34 cellular contexts compared by ENCODE assay signal in the genomic region with DNA sequence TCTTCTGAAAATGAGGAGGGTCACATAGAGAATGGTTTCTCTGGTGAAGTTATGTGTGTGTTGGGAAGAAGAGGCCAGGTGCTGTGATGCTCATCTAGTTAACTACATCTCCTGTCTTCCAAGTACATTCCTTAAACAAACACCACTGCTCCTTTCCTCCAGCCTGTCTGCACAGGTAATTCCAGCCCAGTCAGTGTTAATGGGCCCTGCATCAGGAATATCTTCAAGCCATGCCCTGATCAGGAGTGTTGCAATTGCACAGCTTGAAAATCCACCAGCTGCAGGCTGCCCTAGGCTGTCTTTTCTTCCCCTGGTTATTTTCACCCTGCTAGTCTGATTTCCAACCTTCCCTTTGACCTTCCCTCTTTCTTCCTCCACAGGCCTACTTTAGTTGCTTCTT. TPM values are rescaled to one million over a fixed set of nuclear protein-coding genes. Genes with fewer than 3 reads are reported as not detected.
"Had no signal": no experiment of that assay in that cellular context is flagged by ENCODE, and none has a peak within 500 bp of the region (broad histone marks: within the 10 kb centered on the region; RNA-seq: fewer than 3 reads in every experiment).

No MANE protein-coding gene starts in this region.

- DNase-seq: activated CD4-positive, alpha-beta memory T cell treated with anti-CD3 and anti-CD28 coated beads for 36 hours; activated CD4-positive, alpha-beta T cell treated with anti-CD3 and anti-CD28 coated beads, Interleukin-2, amount 10 ng/mL, durations not matched to agents 24 days and 14 days; activated CD4-positive, CD25-positive, alpha-beta regulatory T cell treated with anti-CD3 and anti-CD28 coated beads, Interleukin-2, amount 50 U/mL, for 72 hours; activated CD8-positive, alpha-beta memory T cell treated with anti-CD3 and anti-CD28 coated beads, Interleukin-2, amount 50 U/mL, for 48 hours; activated T-cell treated with anti-CD3 and anti-CD28 coated beads, Interleukin-2, amount 50 U/mL, for 4 hours; cerebellar nuclear complex; colonic mucosa; gastrocnemius medialis; glutamatergic neuron; left cardiac atrium; left ventricle myocardium superior; naive thymus-derived CD8-positive, alpha-beta T cell; occipital lobe; psoas muscle; sigmoid colon; small intestine; stimulated activated CD4-positive, alpha-beta T cell treated with anti-CD3 and anti-CD28 coated beads, Interleukin-4, amount 100 ng/mL, for 24 hours; stimulated activated naive CD8-positive, alpha-beta T cell treated with anti-CD3 and anti-CD28 coated beads, Interleukin-15, amount 100 ng/mL, for 72 hours; substantia nigra; T-helper 9 cell; upper lobe of left lung; WERI-Rb-1 had no signal

- H3K4me1 ChIP-seq: colonic mucosa, gastrocnemius medialis, parathyroid adenoma, psoas muscle, sigmoid colon, vagina had no signal

- ATAC-seq: activated naive CD4-positive, alpha-beta T cell treated with anti-CD3 and anti-CD28 coated beads, Interleukin-2, amount 50 U/mL, for 72 hours; activated T-cell treated with anti-CD3 and anti-CD28 coated beads, Interleukin-2, amount 50 U/mL, for 4 hours; gastrocnemius medialis; left cardiac atrium; left ventricle myocardium superior; naive thymus-derived CD8-positive, alpha-beta T cell; psoas muscle; stimulated activated memory B cell treated with anti-CD40 and anti-IgM and Interleukin-4, amounts not matched to agents 10 μg/mL and 1 μg/mL and 100 μg/mL, for 72 hours; stimulated activated naive CD8-positive, alpha-beta T cell treated with anti-CD3 and anti-CD28 coated beads, Interleukin-15, amount 100 ng/mL, for 72 hours had no signal

- FAIRE-seq: keratinocyte, small intestine, TTC549 had no signal

- H2AFZ ChIP-seq: hepatocyte, parathyroid adenoma had no signal

- H3K36me3 ChIP-seq: cardiac muscle cell, colonic mucosa, gastrocnemius medialis, sigmoid colon, vagina, WERI-Rb-1 had no signal

- H3K9ac ChIP-seq: parathyroid adenoma had no signal

- H3K4me3 ChIP-seq: cardiac muscle cell, colonic mucosa, gastrocnemius medialis, hepatocyte, psoas muscle, sigmoid colon, upper lobe of left lung, vagina had no signal

- H3K27ac ChIP-seq: cardiac muscle cell, colonic mucosa, epithelial cell of prostate, gastrocnemius medialis, hepatocyte, parathyroid adenoma, psoas muscle, sigmoid colon, upper lobe of left lung, vagina, WERI-Rb-1 had no signal

- H3K79me2 ChIP-seq: hepatocyte, parathyroid adenoma had no signal

- H3K4me2 ChIP-seq: hepatocyte had no signal

- H3K9me3 ChIP-seq: colonic mucosa, gastrocnemius medialis, psoas muscle, sigmoid colon, upper lobe of left lung, vagina had no signal

- H3K27me3 ChIP-seq: cardiac muscle cell, colonic mucosa, gastrocnemius medialis, hepatocyte, sigmoid colon, upper lobe of left lung, vagina had no signal

RNA-seq across cellular contexts. Expression of a gene that starts 41.9 kb away (rescaled TPM):
- total RNA-seq: activated CD4-positive, alpha-beta memory T cell treated with anti-CD3 and anti-CD28 coated beads for 36 hours; activated CD4-positive, alpha-beta T cell treated with anti-CD3 and anti-CD28 coated beads, Interleukin-2, amount 10 ng/mL, durations not matched to agents 24 days and 14 days; activated naive CD4-positive, alpha-beta T cell treated with anti-CD3 and anti-CD28 coated beads, Interleukin-2, amount 50 U/mL, for 72 hours; activated T-cell treated with anti-CD3 and anti-CD28 coated beads, Interleukin-2, amount 50 U/mL, for 4 hours; activated T-helper 2 cell treated with anti-CD3 and anti-CD28 coated beads, Interferon-gamma antibody, Interleukin-2, Interleukin-4, amounts not matched to agents 10 μg/mL and 5 μg/mL and 100 μg/mL, durations not matched to agents 14 hours and 24 hours and 36 hours; hepatocyte; lung microvascular endothelial cell; naive thymus-derived CD8-positive, alpha-beta T cell; sigmoid colon; T-helper 1 cell treated with Interleukin-12 subunit alpha and Interleukin-12 subunit beta and Interleukin-4 antibody, amounts not matched to agents 30 ng/mL and 1 ng/mL, for 36 hours; vagina had no signal
- polyA plus RNA-seq: hepatocyte, keratinocyte had no signal
